8 cellular contexts compared by ENCODE assay signal in genomic region chrX:118807151-118808017, GRCh38.
DNase-seq lines count a peak whose midpoint lies in the region; ATAC-seq, FAIRE-seq and TF ChIP-seq lines count a peak whose summit lies in the region.

No MANE protein-coding gene starts in this region.

- no peak for FAIRE-seq in HTR-8/SVneo (lab: Jason Lieb, UNC)

- DNase-seq in GDM1 (lab: John Stamatoyannopoulos, UW), result peak; percentile 22
- DNase-seq in HTR-8/SVneo (ENCODE audit: insufficient read length, low spot score), result peak; percentile 18
- DNase-seq in amniotic epithelial cell (ENCODE audit: low read depth), result peak; percentile 27
- peak; percentile 37 for DNase-seq in hepatic stellate cell (ENCODE audit: low spot score)
- peak; percentile 4 to 23 (median 21) for DNase-seq in stimulated activated CD4-positive, alpha-beta T cell treated with anti-CD3 and anti-CD28 coated beads, Interleukin-12 subunit alpha, Interleukin-12 subunit beta, amount 100 ng/mL, for 48 hours (ENCODE audit: low read depth in 2 of 3, low spot score in 1 of 3)
- no peak for DNase-seq in T-helper 9 cell

- no peaks in the 10 kb centered on the region for H3K9me2 ChIP-seq in OCI-LY1 (ENCODE audit: low read depth, low read length)

- no peak overlapping the region for H3K27ac ChIP-seq in OCI-LY1 (ENCODE audit: low read depth, low read length, poor library complexity, severe bottlenecking)

- no peak for ATAC-seq in HG03039 (IDR thresholded peaks at IDR 0.05; ENCODE audit: unreplicated experiment)

- H3F3A ChIP-seq in OCI-LY1 (ENCODE audit: insufficient read depth, low read length), result no peaks in the 10 kb centered on the region

- no peaks in the 10 kb centered on the region for H3K27me3 ChIP-seq in OCI-LY1 (ENCODE audit: insufficient read depth, low read length)

- no peaks in the 10 kb centered on the region for H3K4me1 ChIP-seq in OCI-LY1 (ENCODE audit: insufficient read depth, low read length, severe bottlenecking)

- no peak overlapping the region for H3K4me2 ChIP-seq in OCI-LY1 (ENCODE audit: low read length)

- H3K4me3 ChIP-seq in OCI-LY1 (ENCODE audit: low read depth, low read length, poor library complexity, severe bottlenecking), result no peak overlapping the region

- no peaks in the 10 kb centered on the region for H3K36me3 ChIP-seq in OCI-LY1 (ENCODE audit: insufficient read depth, low read length)

- no peaks in the 10 kb centered on the region for H4K20me1 ChIP-seq in OCI-LY1 (ENCODE audit: insufficient read depth, low read length)

- TF ChIP-seq CTCF in OCI-LY1 (IDR thresholded peaks at IDR 0.05; ENCODE audit: low read length), result peak; percentile 59

- no peak overlapping the region for H2AFZ ChIP-seq in OCI-LY1 (ENCODE audit: low read length)

- no peaks in the 10 kb centered on the region for H3K79me2 ChIP-seq in OCI-LY1 (ENCODE audit: insufficient read depth, low read length)

- no peak overlapping the region for H3K9ac ChIP-seq in OCI-LY1 (ENCODE audit: low read length)

- no peaks in the 10 kb centered on the region for H3K9me3 ChIP-seq in OCI-LY1 (ENCODE audit: low read length)
